Comparison of ENCODE assay signal across 1 cellular context in genomic region chr15:43763819-43764446, GRCh38.
TF ChIP-seq lines count a peak whose summit lies in the region.

No MANE protein-coding gene starts in this region.

TF ChIP-seq in K562, 482 proteins besides CTCF, POLR2A, EP300 and RAD21:
- TF ChIP-seq ZNF644 (tag; IDR thresholded peaks at IDR 0.05; ENCODE audit: low read depth): no peak
- TF ChIP-seq ZNF507 (tag; conservative IDR thresholded peaks at IDR 0.05): peak; percentile 38; the same call in 1 of the 2 replicates
- no peak for TF ChIP-seq ZNF431 (CRISPR knock-in tag; IDR thresholded peaks at IDR 0.05)
